12 cellular contexts compared by ENCODE assay signal in the genomic region with DNA sequence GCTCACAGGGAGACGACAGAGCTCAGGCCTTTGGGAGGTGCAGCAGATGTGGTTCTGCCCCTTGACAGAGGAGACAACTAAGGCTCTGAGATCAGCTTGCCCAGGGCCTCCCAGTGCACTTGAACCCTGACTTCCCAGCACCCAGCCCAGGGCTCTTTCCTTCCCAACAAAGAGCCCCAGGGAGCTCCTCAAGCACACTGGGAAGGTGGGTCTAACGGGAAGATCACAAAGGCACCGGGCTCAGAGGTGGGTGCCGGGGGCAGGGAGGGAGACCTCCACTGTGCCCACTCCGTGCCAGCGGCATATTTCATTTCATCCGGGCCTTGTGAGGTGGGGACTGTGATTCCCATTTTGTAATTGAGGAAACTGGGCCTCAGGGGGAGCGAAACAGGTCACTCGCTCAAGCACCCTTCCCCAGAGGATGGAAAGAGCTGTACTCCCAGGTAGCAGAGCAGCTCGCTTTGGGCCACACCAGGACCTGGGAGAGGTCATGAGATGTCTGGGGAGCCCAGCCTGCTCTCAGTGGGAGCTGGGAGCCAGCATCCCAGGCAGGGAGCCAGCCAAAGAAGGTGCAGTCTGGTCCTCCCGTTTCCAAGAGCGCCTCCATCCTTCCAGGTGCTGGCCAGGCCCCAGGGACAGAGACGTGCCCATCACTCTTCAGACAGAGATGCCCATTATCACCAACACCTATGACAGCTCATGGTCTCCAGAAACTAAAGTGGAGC.
"Had no signal": no experiment of that assay in that cellular context is flagged by ENCODE, and none has a peak within 500 bp of the region (broad histone marks: within the 10 kb centered on the region; RNA-seq: fewer than 3 reads in every experiment).

No MANE protein-coding gene starts in this region.

- H3K4me3 Mint-ChIP-seq: activated naive CD8-positive, alpha-beta T cell treated with anti-CD3 and anti-CD28 coated beads for 36 hours had no signal

- H3K36me3 ChIP-seq: esophagus muscularis mucosa, heart right ventricle, tibial artery had no signal

- H3K36me3 Mint-ChIP-seq: activated naive CD8-positive, alpha-beta T cell treated with anti-CD3 and anti-CD28 coated beads for 36 hours had no signal

- H3K27ac Mint-ChIP-seq: activated naive CD8-positive, alpha-beta T cell treated with anti-CD3 and anti-CD28 coated beads for 36 hours; activated T-helper 1 cell treated with anti-CD3 and anti-CD28 coated beads, Interleukin-12 subunit alpha, Interleukin-12 subunit beta, Interleukin-2, Interleukin-4 antibody, amounts not matched to agents 30 ng/mL and 10 ng/mL and 1 ng/mL, durations not matched to agents 14 hours and 24 hours and 36 hours had no signal

- H3K9me3 ChIP-seq: esophagus muscularis mucosa, heart right ventricle, tibial artery had no signal

- ATAC-seq: left ventricle myocardium superior; stimulated activated naive CD8-positive, alpha-beta T cell treated with anti-CD3 and anti-CD28 coated beads, Interleukin-15, Interleukin-2, amounts not matched to agents 100 U/mL and 50 U/mL, for 24 hours had no signal

- H3K27ac ChIP-seq: esophagus muscularis mucosa, tibial artery had no signal

- H3K9me3 Mint-ChIP-seq: activated naive CD8-positive, alpha-beta T cell treated with anti-CD3 and anti-CD28 coated beads for 36 hours; activated T-helper 1 cell treated with anti-CD3 and anti-CD28 coated beads, Interleukin-12 subunit alpha, Interleukin-12 subunit beta, Interleukin-2, Interleukin-4 antibody, amounts not matched to agents 30 ng/mL and 10 ng/mL and 1 ng/mL, durations not matched to agents 14 hours and 24 hours and 36 hours had no signal

- DNase-seq: activated naive CD4-positive, alpha-beta T cell; activated naive CD8-positive, alpha-beta T cell treated with anti-CD3 and anti-CD28 coated beads for 36 hours; amniotic stem cell; dermis blood vessel endothelial cell; effector memory CD4-positive, alpha-beta T cell; heart right ventricle; left ventricle myocardium superior; nucleus accumbens; stimulated activated naive CD8-positive, alpha-beta T cell treated with anti-CD3 and anti-CD28 coated beads, Interleukin-15, Interleukin-2, amounts not matched to agents 100 U/mL and 50 U/mL, for 24 hours; tibial artery had no signal

- H3K4me3 ChIP-seq: esophagus muscularis mucosa, heart right ventricle, tibial artery had no signal
